ENCODE assay signal across 1 cellular context in genomic region chr1:108877324-108877812, GRCh38.
TF ChIP-seq lines count a peak whose summit lies in the region.

No MANE protein-coding gene starts in this region.

TF ChIP-seq in HepG2, 621 proteins besides CTCF, POLR2A, EP300 and RAD21 (continued from another document):
- no peak for TF ChIP-seq STAT6 (CRISPR knock-in tag; IDR thresholded peaks at IDR 0.05; ENCODE audit: borderline replicate concordance)
- no peak for TF ChIP-seq DPF2 (CRISPR knock-in tag; IDR thresholded peaks at IDR 0.05; ENCODE audit: borderline replicate concordance, low read depth)
- 0 out of 2 replicates have a peak, but pooled peaks have one; percentile 17 for TF ChIP-seq ZNF670 (CRISPR knock-in tag; IDR thresholded peaks at IDR 0.05; ENCODE audit: borderline replicate concordance)
- no peak for TF ChIP-seq ISX (CRISPR knock-in tag; conservative IDR thresholded peaks at IDR 0.05)
- TF ChIP-seq HHEX (CRISPR knock-in tag; IDR thresholded peaks at IDR 0.05) = no peak
- no peak for TF ChIP-seq ZNF30 (CRISPR knock-in tag; IDR thresholded peaks at IDR 0.05)
- TF ChIP-seq ZC3H13 (CRISPR knock-in tag; IDR thresholded peaks at IDR 0.05) = no peak
- TF ChIP-seq MEIS1 (CRISPR knock-in tag; IDR thresholded peaks at IDR 0.05; ENCODE audit: borderline replicate concordance) = 0 out of 2 replicates have a peak, but pooled peaks have one; percentile 6
- TF ChIP-seq GZF1 (CRISPR knock-in tag; IDR thresholded peaks at IDR 0.05) = no peak
- no peak for TF ChIP-seq ZBTB3 (CRISPR knock-in tag; IDR thresholded peaks at IDR 0.05; ENCODE audit: borderline replicate concordance, low read depth)
- TF ChIP-seq ZFP82 (CRISPR knock-in tag; IDR thresholded peaks at IDR 0.05; ENCODE audit: borderline replicate concordance) = 0 out of 2 replicates have a peak, but pooled peaks have one; percentile 18
- TF ChIP-seq ETV5 (CRISPR knock-in tag; IDR thresholded peaks at IDR 0.05; ENCODE audit: borderline replicate concordance) = no peak
- no peak for TF ChIP-seq MYC (CRISPR knock-in tag; IDR thresholded peaks at IDR 0.05; ENCODE audit: borderline replicate concordance)
- no peak for TF ChIP-seq JDP2 (CRISPR knock-in tag; IDR thresholded peaks at IDR 0.05; ENCODE audit: borderline replicate concordance)
- no peak for TF ChIP-seq SMAD3 (CRISPR knock-in tag; IDR thresholded peaks at IDR 0.05)
- TF ChIP-seq ZNF317 (CRISPR knock-in tag; IDR thresholded peaks at IDR 0.05) = no peak
- TF ChIP-seq MEIS2 (CRISPR knock-in tag; IDR thresholded peaks at IDR 0.05) = no peak
- no peak for TF ChIP-seq ZBTB43 (CRISPR knock-in tag; conservative IDR thresholded peaks at IDR 0.05)
- no peak for TF ChIP-seq TBX2 (CRISPR knock-in tag; IDR thresholded peaks at IDR 0.05; ENCODE audit: borderline replicate concordance)
- no peak for TF ChIP-seq NFYC (CRISPR knock-in tag; IDR thresholded peaks at IDR 0.05)
TF ChIP-seq in HepG2: peak in this region for 8.
